In the genomic region with DNA sequence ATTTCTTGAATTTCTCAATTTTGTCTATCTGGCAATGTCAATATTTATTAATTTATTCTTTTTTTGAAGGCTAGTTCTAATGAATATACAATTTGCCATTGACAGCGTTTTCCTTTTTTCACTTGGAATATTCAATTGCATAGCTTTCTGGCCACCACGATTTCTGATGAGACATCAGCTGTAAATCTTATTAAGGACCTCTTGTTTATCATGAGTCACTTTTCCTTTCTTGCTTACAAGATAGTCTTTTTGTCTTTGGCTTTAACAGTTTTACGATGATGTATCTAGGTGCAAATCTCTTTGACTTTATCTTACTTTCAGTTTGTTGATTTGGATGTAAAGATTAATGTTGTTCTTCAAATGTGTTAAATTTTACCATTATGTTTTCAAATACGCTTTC, we compare ENCODE assay signal across 15 cellular contexts.
"Had no signal": no experiment of that assay in that cellular context is flagged by ENCODE, and none has a peak within 500 bp of the region (broad histone marks: within the 10 kb centered on the region; RNA-seq: fewer than 3 reads in every experiment).

No MANE protein-coding gene starts in this region.

- H3K4me1 ChIP-seq: left ventricle myocardium inferior, tibial nerve, vagina had no signal

- H3K27ac ChIP-seq: brain microvascular endothelial cell, epithelial cell of prostate, left ventricle myocardium inferior, neutrophil, tibial nerve, vagina had no signal

- H3K9me3 ChIP-seq: mucosa of descending colon, neutrophil, tibial nerve, vagina had no signal

- DNase-seq: activated CD8-positive, alpha-beta T cell treated with anti-CD3 and anti-CD28 coated beads for 36 hours; activated naive CD8-positive, alpha-beta T cell treated with anti-CD3 and anti-CD28 coated beads for 36 hours; brain microvascular endothelial cell; effector memory CD8-positive, alpha-beta T cell; islet precursor cell; left ventricle myocardium inferior; mucosa of descending colon; natural killer cell; stimulated activated CD4-positive, alpha-beta T cell treated with anti-CD3 and anti-CD28 coated beads, Interleukin-4, amount 100 ng/mL, for 24 hours; stimulated activated naive CD4-positive, alpha-beta T cell treated with Interleukin-2 at 50 U/mL for 16 hours; substantia nigra had no signal

- H3K4me3 ChIP-seq: left ventricle myocardium inferior, mucosa of descending colon, tibial nerve, vagina had no signal

- H3K27me3 ChIP-seq: brain microvascular endothelial cell, neutrophil, tibial nerve, vagina had no signal

- H3K36me3 ChIP-seq: brain microvascular endothelial cell, left ventricle myocardium inferior, neutrophil, tibial nerve, vagina had no signal
